Comparison of ENCODE assay signal across 10 cellular contexts in the genomic region with DNA sequence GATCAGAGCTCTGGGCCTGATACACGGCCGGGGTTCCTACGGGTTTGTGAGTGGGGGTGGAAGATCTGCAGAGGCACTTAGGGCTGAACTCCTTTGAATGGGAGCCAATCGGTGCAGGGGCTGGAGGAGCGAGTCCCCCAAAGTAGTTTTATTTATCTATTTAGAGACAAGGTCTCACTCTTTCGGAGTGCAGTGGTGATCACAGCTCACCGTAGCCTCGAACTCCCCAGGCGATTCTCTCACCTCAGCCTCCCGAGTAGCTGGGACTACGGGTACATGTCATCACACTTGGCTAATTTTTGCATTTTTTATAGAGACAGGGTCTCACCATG. TPM values are rescaled to one million over a fixed set of nuclear protein-coding genes. Genes with fewer than 3 reads are reported as not detected.
DNase-seq lines count a peak whose midpoint lies in the region; ATAC-seq, FAIRE-seq and TF ChIP-seq lines count a peak whose summit lies in the region.
"Had no signal": no experiment of that assay in that cellular context is flagged by ENCODE, and none has a peak within 500 bp of the region (broad histone marks: within the 10 kb centered on the region; RNA-seq: fewer than 3 reads in every experiment).

No MANE protein-coding gene starts in this region.

- H3K4me1 Mint-ChIP-seq in astrocyte (ENCODE audit: low read depth, unreplicated experiment), result peaks cover 2% of the 10 kb centered on the region

- ATAC-seq in HG02763 (IDR thresholded peaks at IDR 0.05; ENCODE audit: unreplicated experiment), result no peak

- H3K27ac ChIP-seq in 22Rv1 (peak overlapping the region; percentile 99), astrocyte (ENCODE audit: low read depth, low read length) (no peak overlapping the region), mucosa of rectum (ENCODE audit: low read depth in 2 of 2, low read length in 2 of 2) (peak overlapping the region; percentile 81 to 83)

- peaks cover 16% of the 10 kb centered on the region for H3K36me3 Mint-ChIP-seq in astrocyte (ENCODE audit: low read depth, unreplicated experiment)

- H3K4me1 ChIP-seq in HAP-1 (peaks cover 15% of the 10 kb centered on the region), astrocyte (ENCODE audit: insufficient read depth, low read length) (peaks cover 15% of the 10 kb centered on the region), mucosa of rectum (ENCODE audit: control insufficient read depth in 2 of 2, insufficient read depth in 2 of 2, low read length in 2 of 2) (peaks cover 20 to 24% of the 10 kb centered on the region in 2 donors)

- no peaks in the 10 kb centered on the region for H3K27me3 Mint-ChIP-seq in astrocyte (ENCODE audit: low read depth, unreplicated experiment)

- H4K20me1 ChIP-seq in astrocyte (ENCODE audit: insufficient read depth, low read length), result peaks cover 4% of the 10 kb centered on the region

- H3K27ac Mint-ChIP-seq in astrocyte (ENCODE audit: unreplicated experiment), result peak overlapping the region; percentile 100

- H3K9me3 ChIP-seq in HAP-1 (no peaks in the 10 kb centered on the region), astrocyte (ENCODE audit: insufficient read depth, low read depth, low read length) (peaks cover 5% of the 10 kb centered on the region), mucosa of rectum (ENCODE audit: control insufficient read depth in 2 of 2, low read length in 2 of 2) (no peaks in the 10 kb centered on the region)
- H3K9me3 ChIP-seq: SJSA1 had no signal

- in situ Hi-C loops in HAP-1 (cut with MboI; ENCODE audit: low sequenced_read_pairs), result no loop called here

- H2AFZ ChIP-seq in astrocyte (ENCODE audit: low read depth, low read length), result no peak overlapping the region

- H3K9ac ChIP-seq in astrocyte (ENCODE audit: low read length) (no peak overlapping the region), mucosa of rectum (ENCODE audit: low read depth in 1 of 2, low read length in 2 of 2) (peak overlapping the region; percentile 24 to 76)

- H3K36me3 ChIP-seq in HAP-1 (replicated peaks) (0 out of 2 replicates have a peak, but pooled peaks cover 3% of the 10 kb centered on the region), astrocyte (ENCODE audit: insufficient read depth, low read length) (no peaks in the 10 kb centered on the region), mucosa of rectum (ENCODE audit: control insufficient read depth in 2 of 2, insufficient read depth in 2 of 2, low read length in 2 of 2) (no peaks in the 10 kb centered on the region)
- H3K36me3 ChIP-seq: SJSA1 had no signal

- no peaks in the 10 kb centered on the region for H3K79me2 ChIP-seq in astrocyte (ENCODE audit: insufficient read depth, low read length)

- intact Hi-C loops in posterior vena cava (cut with DNase I), result no loop called here

- H3K27me3 ChIP-seq in HAP-1 (ENCODE audit: low read depth) (no peaks in the 10 kb centered on the region), astrocyte (ENCODE audit: insufficient read depth, low read length) (no peaks in the 10 kb centered on the region), mucosa of rectum (ENCODE audit: control insufficient read depth in 2 of 2, insufficient read depth in 2 of 2, low read length in 2 of 2) (peaks cover 2 to 15% of the 10 kb centered on the region in 2 donors)

- no peak for FAIRE-seq in astrocyte (lab: Jason Lieb, UNC)

- peak overlapping the region; percentile 97 for H3K4me2 ChIP-seq in astrocyte (ENCODE audit: low read length)

- peak overlapping the region; percentile 60 for H3K4me3 ChIP-seq in HAP-1
- H3K4me3 ChIP-seq in astrocyte (ENCODE audit: insufficient read depth, low read depth, low read length), result no peak overlapping the region
- peak overlapping the region; percentile 67 to 79 for H3K4me3 ChIP-seq in mucosa of rectum (ENCODE audit: low read length in 2 of 2)

- no peak for DNase-seq in HAP-1 (ENCODE audit: low spot score in 2 of 2)
- no peak for DNase-seq in astrocyte (ENCODE audit: low read depth)
- DNase-seq in pons (ENCODE audit: low spot score), result no peak
- no peak for DNase-seq in posterior vena cava (ENCODE audit: low spot score)
- DNase-seq in SHP77 treated with DMSO at 0.1 percent for 48 hours (lab: John Stamatoyannopoulos, UW), result no peak

- peaks cover 4% of the 10 kb centered on the region for H3K9me3 Mint-ChIP-seq in astrocyte (ENCODE audit: unreplicated experiment)

- TF ChIP-seq CTCF in 22Rv1 (IDR thresholded peaks at IDR 0.05) (peak; percentile 65), astrocyte (IDR thresholded peaks at IDR 0.05; ENCODE audit: insufficient read depth, low read depth, low read length) (no peak)

- H3K4me3 Mint-ChIP-seq in astrocyte (ENCODE audit: unreplicated experiment), result peak overlapping the region; percentile 93

RNA-seq across cellular contexts. Expression of a gene that starts 1.6 kb away (rescaled TPM):
- total RNA-seq in astrocyte, result 8.6 and 10.2 TPM in 2 replicates
- under 1 TPM; 0.65 to 0.67 TPM for total RNA-seq in posterior vena cava

RNA-seq across cellular contexts. Expression of a gene that starts 21.4 kb away (rescaled TPM):
- total RNA-seq in astrocyte, result 18.3 and 21.6 TPM in 2 replicates
- 10 to 100 TPM; 14.0 to 19.8 TPM for total RNA-seq in posterior vena cava

RNA-seq across cellular contexts. Expression of a gene that starts 29.0 kb away (rescaled TPM):
- total RNA-seq in astrocyte (30.3 and 32.0 TPM in 2 replicates), posterior vena cava (10 to 100 TPM in 1 of 2 donors, 1 to 10 TPM in 1; 7.0 to 11.7 TPM)

RNA-seq across cellular contexts. Expression of a gene that starts 42.7 kb away (rescaled TPM):
- total RNA-seq in astrocyte (0.36 and 0.48 TPM in 2 replicates), posterior vena cava (not detected)
- total RNA-seq: renal cortical epithelial cell, SJSA1 had no signal

RNA-seq across cellular contexts. Expression of a gene that starts 52.7 kb away (rescaled TPM):
- total RNA-seq in astrocyte, result 92.9 and 104 TPM in 2 replicates
- total RNA-seq in posterior vena cava, result 10 to 100 TPM; 24.6 to 33.1 TPM
